In genomic region chr5:132437604-132438275, GRCh38 we compare ENCODE assay signal across 8 cellular contexts. TPM values are rescaled to one million over a fixed set of nuclear protein-coding genes. Genes with fewer than 3 reads are reported as not detected.
A peak's percentile ranks its signal among the peaks of the same experiment; 100 is the strongest.
DNase-seq lines count a peak whose midpoint lies in the region; ATAC-seq and TF ChIP-seq lines count a peak whose summit lies in the region.

No MANE protein-coding gene starts in this region.

- H3K4me2 ChIP-seq in smooth muscle cell: peak overlapping the region; percentile 70

- peaks cover 8% of the 10 kb centered on the region for H3F3A ChIP-seq in smooth muscle cell (ENCODE audit: low read depth)

- no peak for TF ChIP-seq POLR2A in heart left ventricle (IDR thresholded peaks at IDR 0.05)

- TF ChIP-seq CTCF in heart left ventricle (IDR thresholded peaks at IDR 0.05): no peak
- TF ChIP-seq CTCF in smooth muscle cell (IDR thresholded peaks at IDR 0.05; ENCODE audit: borderline replicate concordance, insufficient read depth, poor library complexity, severe bottlenecking): no peak

- H3K4me3 ChIP-seq in heart left ventricle (no peak overlapping the region), smooth muscle cell (no peak overlapping the region)

- 11 to 19% (median 16%) methylated on average over 3 of the region's 3 CpGs for WGBS in heart left ventricle, 4 donors
- 28% methylated on average over 2 of the region's 3 CpGs for WGBS in smooth muscle cell (ENCODE audit: low lambda C conversion rate)

- peaks cover 87% of the 10 kb centered on the region for H3K4me1 Mint-ChIP-seq in activated T-helper 1 cell treated with anti-CD3 and anti-CD28 coated beads, Interleukin-12 subunit alpha, Interleukin-12 subunit beta, Interleukin-2, Interleukin-4 antibody, amounts not matched to agents 30 ng/mL and 10 ng/mL and 1 ng/mL, durations not matched to agents 14 hours and 24 hours and 36 hours (ENCODE audit: low read depth)

- H3K4me1 ChIP-seq in heart left ventricle (peaks cover 19 to 97% (median 83%) of the 10 kb centered on the region in 12 donors), smooth muscle cell (ENCODE audit: low read depth) (peaks cover 23% of the 10 kb centered on the region)

- H3K9me3 Mint-ChIP-seq in activated T-helper 1 cell treated with anti-CD3 and anti-CD28 coated beads, Interleukin-12 subunit alpha, Interleukin-12 subunit beta, Interleukin-2, Interleukin-4 antibody, amounts not matched to agents 30 ng/mL and 10 ng/mL and 1 ng/mL, durations not matched to agents 14 hours and 24 hours and 36 hours: no peaks in the 10 kb centered on the region

- ATAC-seq in GM18498 (IDR thresholded peaks at IDR 0.05; ENCODE audit: unreplicated experiment) (peak; percentile 91), HG02571 (IDR thresholded peaks at IDR 0.05; ENCODE audit: unreplicated experiment) (peak; percentile 73), heart left ventricle (peak; percentile 43 to 81 (median 73))

- DNase-seq in NCI-H69 (lab: John Stamatoyannopoulos, UW) (peak; percentile 50), heart left ventricle (peak; percentile 86 to 89 (median 87)), smooth muscle cell (lab: John Stamatoyannopoulos, UW; ENCODE audit: unreplicated experiment) (peak; percentile 40), COLO829 (ENCODE audit: low spot score) (no peak), NCI-H446 (lab: John Stamatoyannopoulos, UW) (no peak)
- peak; percentile 47 for DNase-seq in activated T-helper 1 cell treated with anti-CD3 and anti-CD28 coated beads, Interleukin-12 subunit alpha, Interleukin-12 subunit beta, Interleukin-2, Interleukin-4 antibody, amounts not matched to agents 30 ng/mL and 10 ng/mL and 1 ng/mL, durations not matched to agents 14 hours and 24 hours and 36 hours (ENCODE audit: low spot score)

- peaks cover 35% of the 10 kb centered on the region for H3K36me3 Mint-ChIP-seq in activated T-helper 1 cell treated with anti-CD3 and anti-CD28 coated beads, Interleukin-12 subunit alpha, Interleukin-12 subunit beta, Interleukin-2, Interleukin-4 antibody, amounts not matched to agents 30 ng/mL and 10 ng/mL and 1 ng/mL, durations not matched to agents 14 hours and 24 hours and 36 hours (ENCODE audit: low read depth)

- H3K36me3 ChIP-seq in heart left ventricle: peaks cover 0 to 14% (median 0%) of the 10 kb centered on the region in 9 donors
- H3K36me3 ChIP-seq in smooth muscle cell (ENCODE audit: low read depth): no peaks in the 10 kb centered on the region

- H3K27me3 ChIP-seq in heart left ventricle: no peaks in the 10 kb centered on the region
- no peaks in the 10 kb centered on the region for H3K27me3 ChIP-seq in smooth muscle cell (ENCODE audit: low read depth)

- no peaks in the 10 kb centered on the region for H3K79me2 ChIP-seq in smooth muscle cell (ENCODE audit: low read depth)

- H3K9ac ChIP-seq in smooth muscle cell (ENCODE audit: low read depth): no peak overlapping the region

- peak overlapping the region; percentile 7 to 89 (median 76) for H3K27ac ChIP-seq in heart left ventricle
- H3K27ac ChIP-seq in smooth muscle cell (ENCODE audit: low read depth): peak overlapping the region; percentile 73

- H3K9me3 ChIP-seq in heart left ventricle (no peaks in the 10 kb centered on the region), smooth muscle cell (replicated peaks; ENCODE audit: low read depth) (no peaks in the 10 kb centered on the region)

- H3K4me3 Mint-ChIP-seq in activated T-helper 1 cell treated with anti-CD3 and anti-CD28 coated beads, Interleukin-12 subunit alpha, Interleukin-12 subunit beta, Interleukin-2, Interleukin-4 antibody, amounts not matched to agents 30 ng/mL and 10 ng/mL and 1 ng/mL, durations not matched to agents 14 hours and 24 hours and 36 hours: peak overlapping the region; percentile 67

- H4K20me1 ChIP-seq in smooth muscle cell (ENCODE audit: low read depth): no peaks in the 10 kb centered on the region

- H3K27me3 Mint-ChIP-seq in activated T-helper 1 cell treated with anti-CD3 and anti-CD28 coated beads, Interleukin-12 subunit alpha, Interleukin-12 subunit beta, Interleukin-2, Interleukin-4 antibody, amounts not matched to agents 30 ng/mL and 10 ng/mL and 1 ng/mL, durations not matched to agents 14 hours and 24 hours and 36 hours (ENCODE audit: insufficient read depth): no peaks in the 10 kb centered on the region

- intact Hi-C loops in activated T-helper 1 cell treated with anti-CD3 and anti-CD28 coated beads, Interleukin-12 subunit alpha, Interleukin-12 subunit beta, Interleukin-2, Interleukin-4 antibody, amounts not matched to agents 30 ng/mL and 10 ng/mL and 1 ng/mL, durations not matched to agents 14 hours and 24 hours and 36 hours (cut with micrococcal nuclease): loop anchor here (1.0 kb wide), 2 partner anchors 10 to 20 kb away; no protein-coding TSS in a partner anchor
- intact Hi-C loops in heart left ventricle (cut with DNase I): loop anchor here in 1 of 10 donors (2.0 kb wide), 1 partner anchor 27 kb away; no protein-coding TSS in a partner anchor

- peak overlapping the region; percentile 92 for H3K27ac Mint-ChIP-seq in activated T-helper 1 cell treated with anti-CD3 and anti-CD28 coated beads, Interleukin-12 subunit alpha, Interleukin-12 subunit beta, Interleukin-2, Interleukin-4 antibody, amounts not matched to agents 30 ng/mL and 10 ng/mL and 1 ng/mL, durations not matched to agents 14 hours and 24 hours and 36 hours

- H2AFZ ChIP-seq in smooth muscle cell (ENCODE audit: low read depth): peak overlapping the region; percentile 48

RNA-seq across cellular contexts. Expression of gene IRF1, which starts 52.8 kb away (rescaled TPM):
- 190 and 198 TPM in 2 replicates for total RNA-seq in activated T-helper 1 cell treated with anti-CD3 and anti-CD28 coated beads, Interleukin-12 subunit alpha, Interleukin-12 subunit beta, Interleukin-2, Interleukin-4 antibody, amounts not matched to agents 30 ng/mL and 10 ng/mL and 1 ng/mL, durations not matched to agents 14 hours and 24 hours and 36 hours
- 100 to 1,000 TPM in 1 of 9 donors, 10 to 100 TPM in 7, 1 to 10 TPM in 1; 9.2 to 190 (median 18.4) TPM for total RNA-seq in heart left ventricle
- 10 to 100 TPM in 1 of 2 donors, 1 to 10 TPM in 1; 7.5 to 12.2 TPM for polyA plus RNA-seq in heart left ventricle
- total RNA-seq in smooth muscle cell: 15.7 and 18.0 TPM in 2 replicates
- 19.1 and 25.5 TPM in 2 replicates for polyA plus RNA-seq in smooth muscle cell

Comparison
In these comparisons a context has a peak if more than half of its experiments do, and no peak if none do; other contexts are left out.
1. DNase-seq: peak in NCI-H69 (single experiment), activated T-helper 1 cell treated with anti-CD3 and anti-CD28 coated beads, Interleukin-12 subunit alpha, Interleukin-12 subunit beta, Interleukin-2, Interleukin-4 antibody, amounts not matched to agents 30 ng/mL and 10 ng/mL and 1 ng/mL, durations not matched to agents 14 hours and 24 hours and 36 hours (single experiment), heart left ventricle (5 of 5) and smooth muscle cell (single experiment); none in COLO829 (single experiment) and NCI-H446 (0 of 2).
2. Peak in every context shown above with its lines, with median percentiles within 50 percentile points of each other: ATAC-seq.